8 cellular contexts compared by ENCODE assay signal in genomic region chr17:2244545-2245525, GRCh38. TPM values are rescaled to one million over a fixed set of nuclear protein-coding genes. Genes with fewer than 3 reads are reported as not detected.
DNase-seq lines count a peak whose midpoint lies in the region; ATAC-seq and TF ChIP-seq lines count a peak whose summit lies in the region.

No MANE protein-coding gene starts in this region.

- H3K27me3 ChIP-seq in MG63 (no peaks in the 10 kb centered on the region), ovary (no peaks in the 10 kb centered on the region), testis (no peaks in the 10 kb centered on the region)

- WGBS in ovary, 3 donors, result 16 to 23% (median 19%) methylated on average over 7 of the region's 7 CpGs
- WGBS in testis, 2 donors, result 44 to 53% methylated on average over 7 of the region's 7 CpGs

- no peak for TF ChIP-seq EP300 in ovary (IDR thresholded peaks at IDR 0.05)

- intact Hi-C loops in ovary (cut with DNase I) (loop anchor here (1.0 to 5.0 kb wide), 5 partner anchors 37 to 191 kb away; partner anchors contain the start of gene HIC1 (in 1 of the 4)), testis (cut with DNase I; ENCODE audit: low total_unique reads) (loop anchor here (2.0 kb wide), 2 partner anchors 38 to 190 kb away; partner anchors contain the start of gene HIC1)

- TF ChIP-seq POLR2A in ovary (IDR thresholded peaks at IDR 0.05) (peak; percentile 32), testis (IDR thresholded peaks at IDR 0.05) (no peak)

- TF ChIP-seq CTCF in GM12865 (IDR thresholded peaks at IDR 0.05; ENCODE audit: insufficient read depth, low read depth, low read length, missing control alignments), result peak; percentile 99
- TF ChIP-seq CTCF in ovary (IDR thresholded peaks at IDR 0.05), result peak; percentile 96 to 99 (median 98)
- TF ChIP-seq CTCF in testis (IDR thresholded peaks at IDR 0.05), result peak; percentile 88 to 98 (median 98)

- no peak for ATAC-seq in GM21737 (IDR thresholded peaks at IDR 0.05; ENCODE audit: unreplicated experiment)

- H3K4me3 ChIP-seq in GM12865 (ENCODE audit: low read depth, low read length) (no peak overlapping the region), MG63 (no peak overlapping the region; the same call in 1 of the 2 replicates), ovary (no peak overlapping the region), testis (no peak overlapping the region)

- H3K27ac ChIP-seq in ovary (peak overlapping the region in 1 of 2 donors; percentile 51), testis (peak overlapping the region in 1 of 2 donors; percentile 52)

- DNase-seq in GM12865 (ENCODE audit: low read depth), result peak; percentile 89
- DNase-seq in MG63, result peak; percentile 85
- peak; percentile 75 for DNase-seq in SK-N-DZ (ENCODE audit: low spot score)
- peak; percentile 85 for DNase-seq in activated naive CD4-positive, alpha-beta T cell treated with Interleukin-2 at 50 U/mL for 16 hours
- peak; percentile 83 for DNase-seq in germinal center (ENCODE audit: low spot score)
- peak; percentile 87 to 92 (median 90) for DNase-seq in ovary
- DNase-seq in testis, result peak; percentile 87

- H3K36me3 ChIP-seq in MG63, result no peaks in the 10 kb centered on the region; the same call in none of the 2 replicates
- no peaks in the 10 kb centered on the region for H3K36me3 ChIP-seq in ovary
- H3K36me3 ChIP-seq in testis (ENCODE audit: low read depth, missing control alignments), result no peaks in the 10 kb centered on the region

- H3K9me3 ChIP-seq in MG63 (no peaks in the 10 kb centered on the region), ovary (no peaks in the 10 kb centered on the region), testis (no peaks in the 10 kb centered on the region)

- peaks cover 10% of the 10 kb centered on the region for H3K4me1 ChIP-seq in ovary (ENCODE audit: insufficient read depth)
- peaks cover 17% of the 10 kb centered on the region for H3K4me1 ChIP-seq in testis

RNA-seq across cellular contexts. Expression of gene SMG6, which starts 58.8 kb away (rescaled TPM):
- 15.3 and 24.9 TPM in 2 replicates for total RNA-seq in MG63 (2014; rRNA removed; shearing (Covaris generic); ENCODE audit: low replicate concordance)
- 22.1 and 23.8 TPM in 2 replicates for polyA plus RNA-seq in SK-N-DZ (2014; cell fraction: cytosol; rRNA removed)
- 17.4 and 23.0 TPM in 2 replicates for polyA plus RNA-seq in SK-N-DZ (2014; cell fraction: nucleus; rRNA removed)
- 10 to 100 TPM; 33.8 to 66.0 (median 57.9) TPM for total RNA-seq in ovary
- polyA plus RNA-seq in ovary, result 10 to 100 TPM; 36.5 to 51.0 TPM
- total RNA-seq in testis, result 10 to 100 TPM; 80.6 to 86.5 TPM
- polyA plus RNA-seq in testis (ENCODE audit: insufficient read depth, low read depth, low replicate concordance), result 68.7 TPM

RNA-seq across cellular contexts. Expression of gene SRR, which starts 58.9 kb away (rescaled TPM):
- total RNA-seq in MG63 (2014; rRNA removed; shearing (Covaris generic); ENCODE audit: low replicate concordance), result 26.5 and 34.3 TPM in 2 replicates
- polyA plus RNA-seq in SK-N-DZ (2014; cell fraction: cytosol; rRNA removed), result 14.7 and 15.1 TPM in 2 replicates
- 3.7 and 7.4 TPM in 2 replicates for polyA plus RNA-seq in SK-N-DZ (2014; cell fraction: nucleus; rRNA removed)
- 10 to 100 TPM in 4 of 7 donors, 1 to 10 TPM in 3; 5.2 to 18.5 (median 10.5) TPM for total RNA-seq in ovary
- polyA plus RNA-seq in ovary, result 10 to 100 TPM in 1 of 2 donors, 1 to 10 TPM in 1; 4.2 to 18.7 TPM
- 10 to 100 TPM; 14.2 to 16.9 TPM for total RNA-seq in testis
- polyA plus RNA-seq in testis (ENCODE audit: insufficient read depth, low read depth, low replicate concordance), result 16.1 TPM
